20 cellular contexts compared by ENCODE assay signal in the genomic region with DNA sequence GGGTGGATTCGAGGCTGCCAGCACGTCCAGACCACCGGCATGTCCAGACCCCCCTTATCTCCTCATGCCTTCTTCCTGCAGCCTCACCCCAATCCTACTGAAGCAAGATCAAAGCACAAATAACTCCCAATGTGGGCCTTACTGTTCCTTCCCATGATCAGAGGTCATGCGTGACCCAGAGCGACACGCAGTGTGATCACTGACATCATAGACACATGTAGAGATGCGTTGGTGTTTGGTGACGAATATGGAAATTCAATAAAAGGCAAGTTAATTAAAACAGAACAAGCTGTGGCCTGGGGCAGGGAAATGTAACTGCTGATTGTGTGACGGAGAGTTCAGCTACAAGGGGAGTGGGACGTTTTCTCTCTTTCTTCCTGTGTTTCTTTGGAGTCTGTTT. TPM values are rescaled to one million over a fixed set of nuclear protein-coding genes. Genes with fewer than 3 reads are reported as not detected.
"Had no signal": no experiment of that assay in that cellular context is flagged by ENCODE, and none has a peak within 500 bp of the region (broad histone marks: within the 10 kb centered on the region; RNA-seq: fewer than 3 reads in every experiment).

No MANE protein-coding gene starts in this region.

- H3K27me3 Mint-ChIP-seq: activated CD4-positive, alpha-beta T cell treated with anti-CD3 and anti-CD28 coated beads, Interleukin-2, amount 10 ng/mL, durations not matched to agents 24 days and 14 days; activated naive CD8-positive, alpha-beta T cell treated with anti-CD3 and anti-CD28 coated beads, Interleukin-2, amount 10 ng/mL, durations not matched to agents 7 days and 5 days had no signal

- DNase-seq: activated CD4-positive, alpha-beta T cell treated with anti-CD3 and anti-CD28 coated beads, Interleukin-2, amount 10 ng/mL, durations not matched to agents 24 days and 14 days; activated CD4-positive, CD25-positive, alpha-beta regulatory T cell; activated CD8-positive, alpha-beta memory T cell treated with anti-CD3 and anti-CD28 coated beads for 24 hours; activated naive CD8-positive, alpha-beta T cell treated with anti-CD3 and anti-CD28 coated beads, Interleukin-2, amount 10 ng/mL, durations not matched to agents 7 days and 5 days; anterior cingulate cortex; cerebellar nuclear complex; effector memory CD4-positive, alpha-beta T cell; foreskin keratinocyte; heart left ventricle; left cardiac atrium; midbrain; stimulated activated CD4-positive, alpha-beta T cell treated with anti-CD3 and anti-CD28 coated beads, Interleukin-2, amount 100 ng/mL, for 48 hours; stimulated activated naive CD4-positive, alpha-beta T cell; tibial artery had no signal

- H3K27ac Mint-ChIP-seq: activated CD4-positive, alpha-beta T cell treated with anti-CD3 and anti-CD28 coated beads, Interleukin-2, amount 10 ng/mL, durations not matched to agents 24 days and 14 days; activated naive CD8-positive, alpha-beta T cell treated with anti-CD3 and anti-CD28 coated beads, Interleukin-2, amount 10 ng/mL, durations not matched to agents 7 days and 5 days; activated T-helper 1 cell treated with anti-CD3 and anti-CD28 coated beads, Interleukin-12 subunit alpha, Interleukin-12 subunit beta, Interleukin-2, Interleukin-4 antibody, amounts not matched to agents 30 ng/mL and 10 ng/mL and 1 ng/mL, durations not matched to agents 14 hours and 24 hours and 36 hours; dendritic cell treated with granulocyte-macrophage colony-stimulating factor and Interleukin-4, amounts not matched to agents 40 ng/mL and 50 ng/mL, for 4 days; T-helper 2 cell treated with Interferon-gamma antibody and Interleukin-4, amounts not matched to agents 5 μg/mL and 100 μg/mL, for 36 hours had no signal

- H3K36me3 ChIP-seq: heart left ventricle, tibial artery, vagina had no signal

- H3K4me1 ChIP-seq: foreskin keratinocyte, heart left ventricle, vagina had no signal

- H3K27me3 ChIP-seq: heart left ventricle, tibial artery, vagina had no signal

- H3K4me3 Mint-ChIP-seq: activated CD4-positive, alpha-beta T cell treated with anti-CD3 and anti-CD28 coated beads, Interleukin-2, amount 10 ng/mL, durations not matched to agents 24 days and 14 days; activated naive CD8-positive, alpha-beta T cell treated with anti-CD3 and anti-CD28 coated beads, Interleukin-2, amount 10 ng/mL, durations not matched to agents 7 days and 5 days; activated T-helper 1 cell treated with anti-CD3 and anti-CD28 coated beads, Interleukin-12 subunit alpha, Interleukin-12 subunit beta, Interleukin-2, Interleukin-4 antibody, amounts not matched to agents 30 ng/mL and 10 ng/mL and 1 ng/mL, durations not matched to agents 14 hours and 24 hours and 36 hours; dendritic cell treated with granulocyte-macrophage colony-stimulating factor and Interleukin-4, amounts not matched to agents 40 ng/mL and 50 ng/mL, for 4 days; T-helper 2 cell treated with Interferon-gamma antibody and Interleukin-4, amounts not matched to agents 5 μg/mL and 100 μg/mL, for 36 hours had no signal

- H3K4me3 ChIP-seq: heart left ventricle, lung, tibial artery, vagina had no signal

- H3K9me3 Mint-ChIP-seq: activated CD4-positive, alpha-beta T cell treated with anti-CD3 and anti-CD28 coated beads, Interleukin-2, amount 10 ng/mL, durations not matched to agents 24 days and 14 days had no signal

- ATAC-seq: foreskin keratinocyte, heart left ventricle, left cardiac atrium had no signal

- H3K27ac ChIP-seq: foreskin keratinocyte, heart left ventricle, tibial artery, vagina had no signal

- H3K4me1 Mint-ChIP-seq: activated CD4-positive, alpha-beta T cell treated with anti-CD3 and anti-CD28 coated beads, Interleukin-2, amount 10 ng/mL, durations not matched to agents 24 days and 14 days had no signal

RNA-seq across cellular contexts. Expression of gene CARD11, which starts 34.8 kb away (rescaled TPM):
- total RNA-seq: myocyte had no signal
